1 cellular context compared by ENCODE assay signal in genomic region chr13:43127827-43128226, GRCh38.
TF ChIP-seq lines count a peak whose summit lies in the region.

No MANE protein-coding gene starts in this region.

TF ChIP-seq in GM23338, 12 proteins besides CTCF, POLR2A, EP300 and RAD21 (continued from another document):
- no peak for TF ChIP-seq ZNF462 (CRISPR knock-in tag; IDR thresholded peaks at IDR 0.05)
- no peak for TF ChIP-seq NANOG (IDR thresholded peaks at IDR 0.05; ENCODE audit: borderline replicate concordance)
- TF ChIP-seq EZH2 (IDR thresholded peaks at IDR 0.05; ENCODE audit: low read depth, unreplicated experiment) = no peak
- no peak for TF ChIP-seq EZH2phosphoT487 (IDR thresholded peaks at IDR 0.05; ENCODE audit: unreplicated experiment)
